1 cellular context compared by ENCODE assay signal in the genomic region with DNA sequence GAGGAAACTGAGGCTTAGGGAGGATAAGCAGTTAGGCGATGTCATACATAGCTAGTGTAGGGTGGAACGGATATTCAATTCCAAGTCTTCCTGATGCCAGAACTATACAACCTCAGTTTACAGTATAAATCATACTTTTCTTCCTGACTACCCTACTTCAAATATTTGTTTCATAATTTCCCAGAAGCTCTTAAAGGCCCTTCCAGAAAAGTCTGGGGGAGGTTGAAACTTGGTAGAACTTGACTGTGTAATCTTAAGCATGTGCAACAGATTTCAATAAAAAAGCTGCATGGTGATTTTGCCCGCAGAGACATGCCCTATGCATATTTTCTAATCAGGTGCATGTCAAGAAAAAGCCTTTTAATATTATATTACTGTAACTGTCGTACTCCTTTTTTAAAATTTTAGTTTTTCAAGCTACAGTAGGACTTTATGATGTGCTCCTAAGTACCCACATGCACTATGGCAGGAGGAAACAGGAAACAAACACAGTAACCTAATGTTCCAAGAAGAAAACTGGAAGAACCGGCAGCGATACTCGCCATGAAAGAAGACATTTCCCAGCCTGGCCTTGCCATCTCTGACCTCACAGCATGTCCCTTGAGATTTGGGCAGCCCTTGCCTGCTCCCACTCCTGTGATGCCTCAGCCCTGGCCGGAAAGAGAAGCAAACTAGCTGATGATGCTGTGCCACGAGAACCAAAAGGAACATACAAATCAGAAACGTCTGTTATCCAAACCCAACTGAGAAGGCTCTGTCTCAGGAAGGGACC.
TF ChIP-seq lines count a peak whose summit lies in the region.

No MANE protein-coding gene starts in this region.

TF ChIP-seq in IMR-90, 13 proteins besides CTCF, POLR2A, EP300 and RAD21:
- no peak for TF ChIP-seq CEBPB (IDR thresholded peaks at IDR 0.05; ENCODE audit: low read depth, low read length)
- no peak for TF ChIP-seq RCOR1 (IDR thresholded peaks at IDR 0.05; ENCODE audit: insufficient replicate concordance, low read length)
- TF ChIP-seq FOS (IDR thresholded peaks at IDR 0.05; ENCODE audit: low read depth, low read length), result no peak
- TF ChIP-seq, protein P1, sequence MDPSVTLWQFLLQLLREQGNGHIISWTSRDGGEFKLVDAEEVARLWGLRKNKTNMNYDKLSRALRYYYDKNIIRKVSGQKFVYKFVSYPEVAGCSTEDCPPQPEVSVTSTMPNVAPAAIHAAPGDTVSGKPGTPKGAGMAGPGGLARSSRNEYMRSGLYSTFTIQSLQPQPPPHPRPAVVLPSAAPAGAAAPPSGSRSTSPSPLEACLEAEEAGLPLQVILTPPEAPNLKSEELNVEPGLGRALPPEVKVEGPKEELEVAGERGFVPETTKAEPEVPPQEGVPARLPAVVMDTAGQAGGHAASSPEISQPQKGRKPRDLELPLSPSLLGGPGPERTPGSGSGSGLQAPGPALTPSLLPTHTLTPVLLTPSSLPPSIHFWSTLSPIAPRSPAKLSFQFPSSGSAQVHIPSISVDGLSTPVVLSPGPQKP (IDR thresholded peaks at IDR 0.05; ENCODE audit: borderline replicate concordance, low read depth, low read length), result no peak
- no peak for TF ChIP-seq SMC3 (IDR thresholded peaks at IDR 0.05; ENCODE audit: low read depth, low read length)
- no peak for TF ChIP-seq BHLHE40 (IDR thresholded peaks at IDR 0.05; ENCODE audit: low read depth, low read length)
- no peak for TF ChIP-seq MAZ (IDR thresholded peaks at IDR 0.05; ENCODE audit: borderline replicate concordance, low read depth, low read length)
- no peak for TF ChIP-seq MXI1 (IDR thresholded peaks at IDR 0.05; ENCODE audit: borderline replicate concordance, low read depth, low read length)
- TF ChIP-seq NFE2L2 (IDR thresholded peaks at IDR 0.05; ENCODE audit: low read depth, low read length), result no peak
- no peak for TF ChIP-seq RFX5 (IDR thresholded peaks at IDR 0.05; ENCODE audit: low read depth, low read length)
